In genomic region chrX:21723097-21723496, GRCh38 we compare ENCODE assay signal across 1 cellular context.
TF ChIP-seq lines count a peak whose summit lies in the region.

No MANE protein-coding gene starts in this region.

TF ChIP-seq in GM12878, 131 proteins besides CTCF, POLR2A, EP300 and RAD21:
- TF ChIP-seq REST (IDR thresholded peaks at IDR 0.05; ENCODE audit: low read depth, low read length) (peak; percentile 87), SIN3A (IDR thresholded peaks at IDR 0.05; ENCODE audit: low read depth, low read length) (no peak)
TF ChIP-seq in GM12878: peak in this region for 1.
